Comparison of ENCODE assay signal across 1 cellular context in the genomic region with DNA sequence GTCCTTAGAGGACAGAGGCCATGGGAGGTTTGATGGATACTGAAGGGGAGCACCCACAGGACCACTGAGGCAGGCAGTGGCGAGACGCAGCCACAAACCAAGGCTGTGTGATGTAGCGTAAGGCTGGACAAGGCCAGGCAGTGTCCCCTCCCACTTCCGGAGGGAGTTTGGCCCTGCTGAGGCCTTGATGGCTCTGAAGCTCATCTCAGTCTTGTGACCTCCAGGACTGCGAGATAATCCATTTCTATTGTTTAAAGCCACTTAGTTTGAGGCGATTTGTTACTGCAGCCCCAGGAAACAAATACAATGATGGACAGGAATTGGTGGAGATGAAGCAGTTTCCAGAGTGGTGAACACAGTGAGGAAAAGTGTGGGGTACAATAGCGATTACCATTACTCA.
TF ChIP-seq lines count a peak whose summit lies in the region.

No MANE protein-coding gene starts in this region.

TF ChIP-seq in GM23338, 12 proteins besides CTCF, POLR2A, EP300 and RAD21:
- no peak for TF ChIP-seq ZNF462 (CRISPR knock-in tag; IDR thresholded peaks at IDR 0.05)
- TF ChIP-seq ZNF331 (CRISPR knock-in tag; IDR thresholded peaks at IDR 0.05; ENCODE audit: low read depth) = no peak
- no peak for TF ChIP-seq REST (IDR thresholded peaks at IDR 0.05; ENCODE audit: unreplicated experiment)
